In genomic region chr7:94182066-94182465, GRCh38 we compare ENCODE assay signal across 18 cellular contexts.
DNase-seq lines count a peak whose midpoint lies in the region; TF ChIP-seq lines count a peak whose summit lies in the region.
"Had no signal": no experiment of that assay in that cellular context is flagged by ENCODE, and none has a peak within 500 bp of the region (broad histone marks: within the 10 kb centered on the region; RNA-seq: fewer than 3 reads in every experiment).

No MANE protein-coding gene starts in this region.

- H3K27me3 Mint-ChIP-seq in activated CD4-positive, alpha-beta memory T cell treated with anti-CD3 and anti-CD28 coated beads for 36 hours, result peaks cover 2% of the 10 kb centered on the region
- H3K27me3 Mint-ChIP-seq: memory B cell had no signal

- H3K4me3 ChIP-seq in AG04449 (ENCODE audit: low read depth, low read length) (no peak overlapping the region), mammary epithelial cell (replicated peaks in 1 of 3; ENCODE audit: insufficient read depth in 1 of 3, low read depth in 2 of 3, low read length in 3 of 3) (no peak overlapping the region)
- H3K4me3 ChIP-seq: cardiac muscle cell, thyroid gland had no signal

- H3K36me3 ChIP-seq in mammary epithelial cell (ENCODE audit: insufficient read depth, low read length), result no peaks in the 10 kb centered on the region
- H3K36me3 ChIP-seq: cardiac muscle cell, thyroid gland, WERI-Rb-1 had no signal

- BruUV-seq in mammary epithelial cell (replicated peaks; lab: Mats Ljungman, UMichigan), result no TSS peak

- 83% methylated on average over 1 of the region's 1 CpG for WGBS in mammary epithelial cell (ENCODE audit: low coverage, missing lambda C conversion rate)

- peaks cover 2% of the 10 kb centered on the region for H3K9me3 Mint-ChIP-seq in activated CD4-positive, alpha-beta memory T cell treated with anti-CD3 and anti-CD28 coated beads for 36 hours
- H3K9me3 Mint-ChIP-seq: memory B cell had no signal

- H3K4me1 ChIP-seq in mammary epithelial cell (ENCODE audit: insufficient read depth, low read length), result peaks cover 20% of the 10 kb centered on the region
- H3K4me1 ChIP-seq: thyroid gland had no signal

- no peaks in the 10 kb centered on the region for H4K20me1 ChIP-seq in mammary epithelial cell (ENCODE audit: insufficient read depth, low read length)

- in situ Hi-C loops in mammary epithelial cell (cut with MboI; ENCODE audit: low sequenced_read_pairs in 2 of 2), result no loop called here

- peak overlapping the region; percentile 32 for H2AFZ ChIP-seq in mammary epithelial cell (ENCODE audit: low read depth, low read length)

- no peaks in the 10 kb centered on the region for H3K79me2 ChIP-seq in mammary epithelial cell (ENCODE audit: insufficient read depth, low read length)

- CTCF ChIA-PET in AG04449 (lab: Yijun Ruan, JAX), result interaction anchor here (0.9 to 1.7 kb wide), 2 partner anchors 35 to 102 kb away, joined by 3 to 4 read pairs; no protein-coding TSS in a partner anchor
- CTCF ChIA-PET in mammary epithelial cell (lab: Charles Lee; ENCODE audit: low non-redundant PET), result no interaction called here
- CTCF ChIA-PET in activated CD4-positive, alpha-beta memory T cell treated with anti-CD3 and anti-CD28 coated beads for 36 hours (lab: Charles Lee), result no interaction called here

- no peak overlapping the region for H3K9ac ChIP-seq in mammary epithelial cell (ENCODE audit: insufficient read depth, low read length)

- TF ChIP-seq CTCF in AG04449 (IDR thresholded peaks at IDR 0.05; ENCODE audit: insufficient read depth, low read length, missing control alignments) (no peak), mammary epithelial cell (conservative IDR thresholded peaks at IDR 0.05 in 1 of 2, IDR thresholded peaks at IDR 0.05 in 1 of 2; ENCODE audit: extremely low read depth in 1 of 2, insufficient read depth in 1 of 2, low read depth in 1 of 2, low read length in 2 of 2) (no peak)

- no peak overlapping the region for H3K4me2 ChIP-seq in mammary epithelial cell (ENCODE audit: insufficient read depth, low read depth, low read length)

- no peak overlapping the region for H3K27ac ChIP-seq in mammary epithelial cell (ENCODE audit: insufficient read depth, low read depth, low read length)
- H3K27ac ChIP-seq: cardiac muscle cell, WERI-Rb-1 had no signal

- dilution Hi-C loops in mammary epithelial cell (cut with HindIII; ENCODE audit: low sequenced_read_pairs), result no loop called here

- H3K9me3 ChIP-seq in mammary epithelial cell (replicated peaks; ENCODE audit: insufficient read depth, low read length), result no peaks in the 10 kb centered on the region
- H3K9me3 ChIP-seq: thyroid gland had no signal

- H3K4me1 Mint-ChIP-seq in activated CD4-positive, alpha-beta memory T cell treated with anti-CD3 and anti-CD28 coated beads for 36 hours (ENCODE audit: low read depth), result peaks cover 3% of the 10 kb centered on the region

- intact Hi-C loops in mammary epithelial cell (cut with micrococcal nuclease), result loop anchor here (2.0 kb wide), 1 partner anchor 139 kb away; no protein-coding TSS in a partner anchor
- intact Hi-C loops in activated CD4-positive, alpha-beta memory T cell treated with anti-CD3 and anti-CD28 coated beads for 36 hours (cut with micrococcal nuclease), result no loop called here

- DNase-seq in AG04449 (ENCODE audit: low read depth, low spot score) (peak; percentile 71), HT1080 (ENCODE audit: low read depth) (peak; percentile 89), mammary epithelial cell (peak; percentile 70), iris pigment epithelial cell (ENCODE audit: low read depth) (peak; percentile 96), NCI-H1436 (lab: John Stamatoyannopoulos, UW) (no peak), hypothalamus (lab: John Stamatoyannopoulos, UW) (no peak)
- DNase-seq in activated naive CD4-positive, alpha-beta T cell (lab: John Stamatoyannopoulos, UW), result no peak
- DNase-seq in activated CD4-positive, alpha-beta memory T cell treated with anti-CD3 and anti-CD28 coated beads for 36 hours, result no peak
- DNase-seq: C1 segment of cervical spinal cord, glutamatergic neuron, Karpas-422, NCI-H510A, retina, SHP77 treated with DMSO at 0.1 percent for 48 hours, thyroid gland, WERI-Rb-1 had no signal

- no peak overlapping the region for H3K4me3 Mint-ChIP-seq in activated CD4-positive, alpha-beta memory T cell treated with anti-CD3 and anti-CD28 coated beads for 36 hours
- H3K4me3 Mint-ChIP-seq: memory B cell had no signal

- no peaks in the 10 kb centered on the region for H3K27me3 ChIP-seq in mammary epithelial cell (ENCODE audit: insufficient read depth, low read length)
- H3K27me3 ChIP-seq: cardiac muscle cell, thyroid gland had no signal

- POLR2A ChIA-PET in AG04449 (lab: Yijun Ruan, JAX), result interaction anchor here (0.8 kb wide), 1 partner anchor 261 kb away, joined by 4 read pairs; the partner anchor contains the start of gene GNG11
- POLR2A ChIA-PET in activated CD4-positive, alpha-beta memory T cell treated with anti-CD3 and anti-CD28 coated beads for 36 hours (lab: Charles Lee), result interaction anchor here (0.6 kb wide), 1 partner anchor 526 kb away, joined by 3 read pairs; no protein-coding TSS in a partner anchor

- H3K36me3 Mint-ChIP-seq in activated CD4-positive, alpha-beta memory T cell treated with anti-CD3 and anti-CD28 coated beads for 36 hours, result no peaks in the 10 kb centered on the region
- H3K36me3 Mint-ChIP-seq: memory B cell had no signal

- no peak overlapping the region for H3K27ac Mint-ChIP-seq in activated CD4-positive, alpha-beta memory T cell treated with anti-CD3 and anti-CD28 coated beads for 36 hours
- H3K27ac Mint-ChIP-seq: memory B cell had no signal

Comparison
In these comparisons a context has a peak if more than half of its experiments do, and no peak if none do; other contexts are left out.
1. DNase-seq: peak in AG04449 (single experiment), HT1080 (single experiment), mammary epithelial cell (single experiment) and iris pigment epithelial cell (single experiment); none in NCI-H1436 (single experiment), hypothalamus (0 of 51), activated naive CD4-positive, alpha-beta T cell (0 of 4) and activated CD4-positive, alpha-beta memory T cell treated with anti-CD3 and anti-CD28 coated beads for 36 hours (single experiment).